8 cellular contexts compared by ENCODE assay signal in genomic region chr2:142286618-142287017, GRCh38.
A peak's percentile ranks its signal among the peaks of the same experiment; 100 is the strongest.
DNase-seq lines count a peak whose midpoint lies in the region; ATAC-seq and TF ChIP-seq lines count a peak whose summit lies in the region.

No MANE protein-coding gene starts in this region.

- DNase-seq in DND-41 (peak; percentile 7), MM.1S (no peak), fibroblast of pulmonary artery (ENCODE audit: low read depth) (no peak), NCI-H2107 treated with DMSO at 0.1 percent for 48 hours (lab: John Stamatoyannopoulos, UW; ENCODE audit: unreplicated experiment) (no peak), mesothelial cell of epicardium (ENCODE audit: low spot score in 2 of 2, unreplicated experiment in 2 of 2) (no peak), EL (no peak)

- TF ChIP-seq CTCF in DND-41 (IDR thresholded peaks at IDR 0.05; ENCODE audit: borderline replicate concordance, extremely low read depth, low read length, poor library complexity, severe bottlenecking) (peak; percentile 50), MM.1S (IDR thresholded peaks at IDR 0.05; ENCODE audit: low read length) (peak; percentile 29), fibroblast of pulmonary artery (IDR thresholded peaks at IDR 0.05; ENCODE audit: low read length, missing control alignments) (peak; percentile 19), mesothelial cell of epicardium (IDR thresholded peaks at IDR 0.05; ENCODE audit: unreplicated experiment) (no peak)

- H3K27ac ChIP-seq in DND-41 (ENCODE audit: low read length): no peak overlapping the region
- H3K27ac ChIP-seq in MM.1S (ENCODE audit: low read length): no peak overlapping the region

- no peaks in the 10 kb centered on the region for H3K27me3 Mint-ChIP-seq in mesothelial cell of epicardium (ENCODE audit: low read depth)

- peak; percentile 67; the same call in 2 of the 3 replicates for ATAC-seq in DND-41 (ENCODE audit: insufficient read depth, low read depth)
- peak; percentile 83 for ATAC-seq in GM21723 (IDR thresholded peaks at IDR 0.05; ENCODE audit: unreplicated experiment)
- ATAC-seq in GM21737 (IDR thresholded peaks at IDR 0.05; ENCODE audit: unreplicated experiment): no peak

- no peaks in the 10 kb centered on the region for H3K4me1 ChIP-seq in DND-41 (ENCODE audit: insufficient read depth, low read length)
- no peaks in the 10 kb centered on the region for H3K4me1 ChIP-seq in MM.1S (ENCODE audit: low read length)

- H3K9ac ChIP-seq in DND-41 (ENCODE audit: low read depth, low read length) (no peak overlapping the region), MM.1S (ENCODE audit: low read length) (no peak overlapping the region)

- H4K20me1 ChIP-seq in DND-41 (ENCODE audit: insufficient read depth, low read length) (no peaks in the 10 kb centered on the region), MM.1S (ENCODE audit: insufficient read depth, low read length) (no peaks in the 10 kb centered on the region)

- no peaks in the 10 kb centered on the region for H3K36me3 ChIP-seq in DND-41 (ENCODE audit: insufficient read depth, low read length)
- no peaks in the 10 kb centered on the region for H3K36me3 ChIP-seq in MM.1S (replicated peaks; ENCODE audit: insufficient read depth, low read length)

- H3K79me2 ChIP-seq in DND-41 (ENCODE audit: insufficient read depth, low read length): no peaks in the 10 kb centered on the region
- no peaks in the 10 kb centered on the region for H3K79me2 ChIP-seq in MM.1S (ENCODE audit: low read length)

- no peaks in the 10 kb centered on the region for H3F3A ChIP-seq in MM.1S (ENCODE audit: insufficient read depth, low read length)

- H3K36me3 Mint-ChIP-seq in mesothelial cell of epicardium: no peaks in the 10 kb centered on the region

- H3K4me3 Mint-ChIP-seq in mesothelial cell of epicardium: no peak overlapping the region

- H3K9me2 ChIP-seq in MM.1S (replicated peaks; ENCODE audit: insufficient read depth, low read length): no peaks in the 10 kb centered on the region

- no peaks in the 10 kb centered on the region for H3K9me3 Mint-ChIP-seq in mesothelial cell of epicardium

- H3K4me3 ChIP-seq in DND-41 (ENCODE audit: low read depth in 1 of 2, low read length in 2 of 2) (no peak overlapping the region), MM.1S (ENCODE audit: low read length) (no peak overlapping the region), fibroblast of pulmonary artery (replicated peaks; ENCODE audit: low read depth, low read length) (no peak overlapping the region)

- H3K9me3 ChIP-seq in DND-41 (ENCODE audit: insufficient read depth, low read length, severe bottlenecking) (no peaks in the 10 kb centered on the region), MM.1S (replicated peaks; ENCODE audit: insufficient read depth, low read length) (no peaks in the 10 kb centered on the region)

- H2AFZ ChIP-seq in DND-41 (ENCODE audit: low read depth, low read length) (no peak overlapping the region), MM.1S (ENCODE audit: low read length) (no peak overlapping the region)

- no peak overlapping the region for H3K27ac Mint-ChIP-seq in mesothelial cell of epicardium

- H3K27me3 ChIP-seq in DND-41 (ENCODE audit: insufficient read depth, low read length, poor library complexity) (no peaks in the 10 kb centered on the region), MM.1S (replicated peaks; ENCODE audit: insufficient read depth, low read length) (no peaks in the 10 kb centered on the region)

- H3K4me1 Mint-ChIP-seq in mesothelial cell of epicardium: peaks cover 31% of the 10 kb centered on the region

- H3K4me2 ChIP-seq in DND-41 (ENCODE audit: insufficient read depth, low read length): no peak overlapping the region
- H3K4me2 ChIP-seq in MM.1S (ENCODE audit: low read depth, low read length): no peak overlapping the region
